ENCODE assay signal across 17 cellular contexts in genomic region chr5:157214399-157214798, GRCh38. TPM values are rescaled to one million over a fixed set of nuclear protein-coding genes. Genes with fewer than 3 reads are reported as not detected.
A peak's percentile ranks its signal among the peaks of the same experiment; 100 is the strongest.
DNase-seq lines count a peak whose midpoint lies in the region; ATAC-seq lines count a peak whose summit lies in the region.
"Had no signal": no experiment of that assay in that cellular context is flagged by ENCODE, and none has a peak within 500 bp of the region (broad histone marks: within the 10 kb centered on the region; RNA-seq: fewer than 3 reads in every experiment).

No MANE protein-coding gene starts in this region.

- no peak for DNase-seq in activated naive CD4-positive, alpha-beta T cell treated with anti-CD3 and anti-CD28 coated beads for 36 hours
- no peak for DNase-seq in activated naive CD4-positive, alpha-beta T cell treated with Interleukin-2 at 50 U/mL for 16 hours
- DNase-seq in stimulated activated naive CD8-positive, alpha-beta T cell treated with anti-CD3 and anti-CD28 coated beads, Interleukin-15, amount 100 ng/mL, for 72 hours = no peak
- DNase-seq in NCI-H226 = no peak
- DNase-seq: activated CD8-positive, alpha-beta memory T cell treated with anti-CD3 and anti-CD28 coated beads, Interleukin-2, amount 50 U/mL, for 4 hours; anterior cingulate cortex; GM23248; left lung had no signal

- intact Hi-C loops in activated naive CD4-positive, alpha-beta T cell treated with anti-CD3 and anti-CD28 coated beads for 36 hours (cut with micrococcal nuclease) = loop anchor here (10.0 kb wide), 1 partner anchor 1990 kb away; the partner anchor contains the start of gene RNF145

- CTCF ChIA-PET in activated naive CD4-positive, alpha-beta T cell treated with anti-CD3 and anti-CD28 coated beads for 36 hours (lab: Charles Lee) = interaction anchor here (0.9 to 1.2 kb wide), 4 partner anchors 9 to 20 kb away, joined by 3 to 4 read pairs (median 4); no protein-coding TSS in a partner anchor

- peak overlapping the region; percentile 97 for H3K27ac Mint-ChIP-seq in activated naive CD4-positive, alpha-beta T cell treated with anti-CD3 and anti-CD28 coated beads for 36 hours
- H3K27ac Mint-ChIP-seq in activated naive CD8-positive, alpha-beta T cell = peak overlapping the region; percentile 98
- peak overlapping the region in 1 of 2 donors; percentile 85 for H3K27ac Mint-ChIP-seq in stimulated activated naive CD8-positive, alpha-beta T cell treated with anti-CD3 and anti-CD28 coated beads, Interleukin-15, amount 100 ng/mL, for 72 hours

- H3K4me3 Mint-ChIP-seq in activated naive CD4-positive, alpha-beta T cell treated with anti-CD3 and anti-CD28 coated beads for 36 hours = no peak overlapping the region
- peak overlapping the region; percentile 82 for H3K4me3 Mint-ChIP-seq in activated naive CD8-positive, alpha-beta T cell
- peak overlapping the region; percentile 49 to 55 for H3K4me3 Mint-ChIP-seq in stimulated activated naive CD8-positive, alpha-beta T cell treated with anti-CD3 and anti-CD28 coated beads, Interleukin-15, amount 100 ng/mL, for 72 hours

- H3K36me3 Mint-ChIP-seq in activated naive CD4-positive, alpha-beta T cell treated with anti-CD3 and anti-CD28 coated beads for 36 hours (ENCODE audit: low read depth) = peaks cover 93% of the 10 kb centered on the region
- H3K36me3 Mint-ChIP-seq in activated naive CD8-positive, alpha-beta T cell = peaks cover 66% of the 10 kb centered on the region

- ATAC-seq in HG03432 (IDR thresholded peaks at IDR 0.05; ENCODE audit: unreplicated experiment) = peak; percentile 32
- ATAC-seq in stimulated activated naive CD8-positive, alpha-beta T cell treated with anti-CD3 and anti-CD28 coated beads, Interleukin-15, amount 100 ng/mL, for 72 hours = no peak
- ATAC-seq in GM18520 (IDR thresholded peaks at IDR 0.05; ENCODE audit: unreplicated experiment) = no peak
- no peak for ATAC-seq in HG02885 (IDR thresholded peaks at IDR 0.05; ENCODE audit: poor library complexity, unreplicated experiment)
- ATAC-seq: left lung had no signal

- no peaks in the 10 kb centered on the region for H3K27me3 Mint-ChIP-seq in activated naive CD4-positive, alpha-beta T cell treated with anti-CD3 and anti-CD28 coated beads for 36 hours (ENCODE audit: low read depth)
- H3K27me3 Mint-ChIP-seq in activated naive CD8-positive, alpha-beta T cell = no peaks in the 10 kb centered on the region
- no peaks in the 10 kb centered on the region for H3K27me3 Mint-ChIP-seq in stimulated activated naive CD8-positive, alpha-beta T cell treated with anti-CD3 and anti-CD28 coated beads, Interleukin-15, amount 100 ng/mL, for 72 hours

- no peaks in the 10 kb centered on the region for H3K9me3 Mint-ChIP-seq in activated naive CD4-positive, alpha-beta T cell treated with anti-CD3 and anti-CD28 coated beads for 36 hours
- H3K9me3 Mint-ChIP-seq in activated naive CD8-positive, alpha-beta T cell (ENCODE audit: low read depth) = no peaks in the 10 kb centered on the region
- no peaks in the 10 kb centered on the region for H3K9me3 Mint-ChIP-seq in stimulated activated naive CD8-positive, alpha-beta T cell treated with anti-CD3 and anti-CD28 coated beads, Interleukin-15, amount 100 ng/mL, for 72 hours

- H3K4me1 Mint-ChIP-seq in activated naive CD4-positive, alpha-beta T cell treated with anti-CD3 and anti-CD28 coated beads for 36 hours (ENCODE audit: low read depth) = peaks cover 97% of the 10 kb centered on the region
- peaks cover 96% of the 10 kb centered on the region for H3K4me1 Mint-ChIP-seq in activated naive CD8-positive, alpha-beta T cell (ENCODE audit: low read depth)
- H3K4me1 Mint-ChIP-seq in stimulated activated naive CD8-positive, alpha-beta T cell treated with anti-CD3 and anti-CD28 coated beads, Interleukin-15, amount 100 ng/mL, for 72 hours = peaks cover 99% of the 10 kb centered on the region

RNA-seq across cellular contexts. Expression of gene ITK, which starts 33.8 kb away (rescaled TPM):
- total RNA-seq in activated naive CD4-positive, alpha-beta T cell treated with anti-CD3 and anti-CD28 coated beads for 36 hours = 100 to 1,000 TPM; 340 TPM
- total RNA-seq: chondrocyte, fibroblast of villous mesenchyme had no signal

RNA-seq across cellular contexts. Expression of gene GARIN3, which starts 48.3 kb away (rescaled TPM):
- total RNA-seq in activated naive CD4-positive, alpha-beta T cell treated with anti-CD3 and anti-CD28 coated beads for 36 hours = 1 to 10 TPM; 3.6 to 3.8 TPM
- total RNA-seq: chondrocyte, fibroblast of villous mesenchyme, GM23248, left lung, M059J, NCI-H460, urinary bladder had no signal

RNA-seq across cellular contexts. Expression of gene CYFIP2, which starts 51.5 kb away (rescaled TPM):
- 100 to 1,000 TPM; 490 to 492 TPM for total RNA-seq in activated naive CD4-positive, alpha-beta T cell treated with anti-CD3 and anti-CD28 coated beads for 36 hours
